12 cellular contexts compared by ENCODE assay signal in genomic region chr15:76577879-76578512, GRCh38.
"Had no signal": no experiment of that assay in that cellular context is flagged by ENCODE, and none has a peak within 500 bp of the region (broad histone marks: within the 10 kb centered on the region; RNA-seq: fewer than 3 reads in every experiment).

No MANE protein-coding gene starts in this region.

- H3K9me3 ChIP-seq: ovary, testis had no signal

- DNase-seq: activated CD4-positive, alpha-beta T cell treated with anti-CD3 and anti-CD28 coated beads, Interleukin-2, amount 50 U/mL, for 4 hours; activated CD4-positive, CD25-positive, alpha-beta regulatory T cell treated with anti-CD3 and anti-CD28 coated beads, Interleukin-2, amount 50 U/mL, for 72 hours; activated effector memory CD4-positive, alpha-beta T cell treated with Interleukin-2 at 50 U/mL for 16 hours; activated T-cell treated with anti-CD3 and anti-CD28 coated beads, Interleukin-2, amount 50 U/mL, for 1 hour; anterior cingulate cortex; endodermal cell; foreskin fibroblast; immature natural killer cell; ovary; stimulated activated naive CD4-positive, alpha-beta T cell treated with Interleukin-2 at 50 U/mL for 16 hours; testis had no signal

- H3K36me3 ChIP-seq: esophagus muscularis mucosa, ovary had no signal

- H3K4me3 ChIP-seq: esophagus muscularis mucosa, ovary, testis had no signal

- H3K27ac ChIP-seq: ovary, testis had no signal

- H3K27me3 ChIP-seq: esophagus muscularis mucosa, ovary, testis had no signal
